ENCODE assay signal across 8 cellular contexts in genomic region chr5:1594336-1595106, GRCh38.
A peak's percentile ranks its signal among the peaks of the same experiment; 100 is the strongest.
DNase-seq lines count a peak whose midpoint lies in the region; ATAC-seq and TF ChIP-seq lines count a peak whose summit lies in the region.

No MANE protein-coding gene starts in this region.

- peaks cover 4% of the 10 kb centered on the region for H3K27me3 Mint-ChIP-seq in chondrocyte (ENCODE audit: low read depth)

- in situ Hi-C loops in brain microvascular endothelial cell (cut with HindIII; ENCODE audit: low pct_ligation_motif_present, low sequenced_read_pairs), result no loop called here

- no peak overlapping the region for H3K27ac ChIP-seq in brain microvascular endothelial cell

- DNase-seq in EH (ENCODE audit: low read depth), result peak; percentile 48
- no peak for DNase-seq in LNCaP clone FGC (ENCODE audit: low read depth)
- peak; percentile 30 to 57 (median 46) for DNase-seq in activated CD4-positive, CD25-positive, alpha-beta regulatory T cell (lab: John Stamatoyannopoulos, UW)
- no peak for DNase-seq in chondrocyte (ENCODE audit: low spot score)
- peak; percentile 97 for DNase-seq in left kidney (ENCODE audit: low read depth, low spot score)
- peak; percentile 75 for DNase-seq in stimulated activated CD4-positive, alpha-beta T cell treated with anti-CD3 and anti-CD28 coated beads, Interleukin-2, amount 100 ng/mL, for 24 hours
- no peak for DNase-seq in brain microvascular endothelial cell

- H3K4me3 Mint-ChIP-seq in chondrocyte (ENCODE audit: unreplicated experiment), result peak overlapping the region; percentile 67

- no peak overlapping the region for H3K27ac Mint-ChIP-seq in chondrocyte (ENCODE audit: unreplicated experiment)

- ATAC-seq in GM21619 (IDR thresholded peaks at IDR 0.05; ENCODE audit: unreplicated experiment), result peak; percentile 89

- H3K36me3 ChIP-seq in brain microvascular endothelial cell (replicated peaks), result no peaks in the 10 kb centered on the region

- H3K9me3 Mint-ChIP-seq in chondrocyte (ENCODE audit: low read depth), result no peaks in the 10 kb centered on the region

- peaks cover 21% of the 10 kb centered on the region for H3K27me3 ChIP-seq in brain microvascular endothelial cell (replicated peaks)

- H3K4me3 ChIP-seq in LNCaP clone FGC (ENCODE audit: low read depth, low read length) (peak overlapping the region; percentile 25), brain microvascular endothelial cell (ENCODE audit: low read depth, low read length) (no peak overlapping the region)

- no peaks in the 10 kb centered on the region for H3K36me3 Mint-ChIP-seq in chondrocyte (ENCODE audit: low read depth)

- TF ChIP-seq CTCF in LNCaP clone FGC (IDR thresholded peaks at IDR 0.05; ENCODE audit: control insufficient read depth, extremely low read depth, insufficient read depth) (0 out of 2 replicates have a peak, but pooled peaks have one; percentile 16), chondrocyte (IDR thresholded peaks at IDR 0.05) (peak; percentile 69), brain microvascular endothelial cell (IDR thresholded peaks at IDR 0.05; ENCODE audit: low read depth, low read length, missing control alignments) (no peak)

- H3K4me1 Mint-ChIP-seq in chondrocyte (ENCODE audit: low read depth), result no peaks in the 10 kb centered on the region

Comparison
In these comparisons a context has a peak if more than half of its experiments do, and no peak if none do; other contexts are left out.
1. DNase-seq: peak in EH (single experiment), activated CD4-positive, CD25-positive, alpha-beta regulatory T cell (4 of 4), left kidney (single experiment) and stimulated activated CD4-positive, alpha-beta T cell treated with anti-CD3 and anti-CD28 coated beads, Interleukin-2, amount 100 ng/mL, for 24 hours (2 of 2); none in LNCaP clone FGC (single experiment), chondrocyte (single experiment) and brain microvascular endothelial cell (single experiment).